ENCODE assay signal across 5 cellular contexts in genomic region chr5:126555101-126555500, GRCh38. TPM values are rescaled to one million over a fixed set of nuclear protein-coding genes. Genes with fewer than 3 reads are reported as not detected.
DNase-seq lines count a peak whose midpoint lies in the region; ATAC-seq, FAIRE-seq and TF ChIP-seq lines count a peak whose summit lies in the region.
"Not testable (repeated sequence)": the region's sequence is repeated elsewhere in the genome, so short reads cannot be mapped to it uniquely, and the experiment has no call there.

No MANE protein-coding gene starts in this region.

- H3K9ac ChIP-seq in K562 (ENCODE audit: insufficient read depth in 1 of 2, low read depth in 2 of 2, low read length in 2 of 2); neuronal stem cell (ENCODE audit: low read depth, low read length, poor library complexity): not testable (repeated sequence)

- not testable (repeated sequence) for H3K9me3 Mint-ChIP-seq in glutamatergic neuron (ENCODE audit: unreplicated experiment)

- not testable (repeated sequence) for H3K27me3 Mint-ChIP-seq in glutamatergic neuron (ENCODE audit: unreplicated experiment)

- in situ Hi-C loops in K562 (cut with MboI), result not testable (repeated sequence)

- H4K91ac ChIP-seq in neuronal stem cell (ENCODE audit: low read depth, low read length, poor library complexity), result not testable (repeated sequence)

- TF ChIP-seq CTCF in OCI-LY7 (conservative IDR thresholded peaks at IDR 0.05; ENCODE audit: low read length); K562 (IDR thresholded peaks at IDR 0.05 in 2 of 3, conservative IDR thresholded peaks at IDR 0.05 in 1 of 3; ENCODE audit: insufficient read depth in 2 of 3, low read depth in 1 of 3, low read length in 3 of 3); glutamatergic neuron (IDR thresholded peaks at IDR 0.05; ENCODE audit: partially characterized antibody, unreplicated experiment): not testable (repeated sequence)

- H3K18ac ChIP-seq in neuronal stem cell (ENCODE audit: low read length), result not testable (repeated sequence)

- not testable (repeated sequence) for H2AK5ac ChIP-seq in neuronal stem cell (ENCODE audit: low read depth, low read length)

- not testable (repeated sequence) for H3K14ac ChIP-seq in neuronal stem cell (ENCODE audit: low read length)

- peak overlapping the region; percentile 60 for H3K27ac ChIP-seq in OCI-LY7 (ENCODE audit: low read depth, low read length, poor library complexity, severe bottlenecking)
- not testable (repeated sequence) for H3K27ac ChIP-seq in K562 (ENCODE audit: extremely low read depth, low read depth, low read length); neuronal stem cell (replicated peaks; ENCODE audit: low read length)

- not testable (repeated sequence) for H3K4me3 ChIP-seq in OCI-LY7 (ENCODE audit: low read depth, low read length, poor library complexity, severe bottlenecking); K562; neuronal stem cell (ENCODE audit: low read length in 2 of 2)

- H3K4me2 ChIP-seq in OCI-LY7 (ENCODE audit: low read length), result peak overlapping the region; percentile 43
- H3K4me2 ChIP-seq in K562 (ENCODE audit: insufficient read depth, low read length); neuronal stem cell (ENCODE audit: insufficient read depth, low read length, poor library complexity, severe bottlenecking): not testable (repeated sequence)

- not testable (repeated sequence) for H2BK5ac ChIP-seq in neuronal stem cell (ENCODE audit: low read length)

- CTCF ChIA-PET in OCI-LY7 (lab: Charles Lee; ENCODE audit: unreplicated experiment), result not testable (repeated sequence)
- CTCF ChIA-PET in K562 (lab: Yijun Ruan, JAX; ENCODE audit: low intra/inter-chr PET ratio), result interaction anchor here (0.5 kb wide), 1 partner anchor 268 kb away, joined by 4 read pairs; no protein-coding TSS in a partner anchor

- H2AFZ ChIP-seq in OCI-LY7 (ENCODE audit: low read length) (peak overlapping the region; percentile 35; the same call in 1 of the 2 replicates), K562 (ENCODE audit: low read depth, low read length) (0 out of 2 replicates have a peak overlapping the region, but pooled peaks have one; percentile 14)
- not testable (repeated sequence) for H2AFZ ChIP-seq in neuronal stem cell (ENCODE audit: low read length)

- H3K23ac ChIP-seq in neuronal stem cell (ENCODE audit: low read depth, low read length, poor library complexity), result not testable (repeated sequence)

- not testable (repeated sequence) for H2BK15ac ChIP-seq in neuronal stem cell (ENCODE audit: low read length)

- 7% methylated on average over 9 of the region's 9 CpGs for WGBS in K562 (ENCODE audit: insufficient coverage, low coverage, missing lambda C conversion rate)
- WGBS in neuronal stem cell (ENCODE audit: extremely low coverage in 2 of 2, insufficient read length in 2 of 2, insufficient replicate concordance in 1 of 2), 2 donors, result no CpG with 5 or more reads among the region's 9 CpGs

- POLR2A ChIA-PET in OCI-LY7 (lab: Charles Lee), result not testable (repeated sequence)
- POLR2A ChIA-PET in K562 (lab: Yijun Ruan, JAX), result interaction anchor here (0.6 kb wide), 1 partner anchor 151 kb away, joined by 3 read pairs; no protein-coding TSS in a partner anchor

- DNase-seq in OCI-LY7 (ENCODE audit: low spot score), result peak; percentile 57
- peak; percentile 29 for DNase-seq in activated CD8-positive, alpha-beta memory T cell treated with anti-CD3 and anti-CD28 coated beads, Interleukin-2, amount 50 U/mL, for 48 hours
- not testable (repeated sequence) for DNase-seq in K562 (ENCODE audit: extremely low read depth in 1 of 4, low spot score in 3 of 4); glutamatergic neuron; neuronal stem cell (ENCODE audit: low spot score)

- H3K9me2 ChIP-seq in OCI-LY7 (ENCODE audit: insufficient read depth, low read length), result not testable (repeated sequence)

- not testable (repeated sequence) for H3K9me1 ChIP-seq in K562 (ENCODE audit: control insufficient read depth, insufficient read depth, low read length)

- not testable (repeated sequence) for FAIRE-seq in K562 (lab: Jason Lieb, UNC)

- not testable (repeated sequence) for ATAC-seq in K562

- H3K4me1 Mint-ChIP-seq in glutamatergic neuron (ENCODE audit: low read depth, unreplicated experiment), result not testable (repeated sequence)

- TF ChIP-seq POLR2A in K562 (conservative IDR thresholded peaks at IDR 0.05), result not testable (repeated sequence)

- H3K9me3 ChIP-seq in OCI-LY7 (ENCODE audit: low read length); K562 (replicated peaks; ENCODE audit: control insufficient read depth, insufficient read depth, low read depth, low read length); neuronal stem cell (replicated peaks in 1 of 2; ENCODE audit: control insufficient read depth in 2 of 2, insufficient read depth in 1 of 2, low read depth in 1 of 2, low read length in 2 of 2): not testable (repeated sequence)

- not testable (repeated sequence) for H3K36me3 Mint-ChIP-seq in glutamatergic neuron (ENCODE audit: unreplicated experiment)

- TF ChIP-seq EP300 in K562 (IDR thresholded peaks at IDR 0.05; ENCODE audit: low read length), result not testable (repeated sequence)

- H2BK120ac ChIP-seq in neuronal stem cell (ENCODE audit: low read depth, low read length), result peak overlapping the region; percentile 67

- H4K20me1 ChIP-seq in OCI-LY7 (ENCODE audit: insufficient read depth, low read length); K562 (replicated peaks; ENCODE audit: control insufficient read depth, insufficient read depth, low read length): not testable (repeated sequence)

- H3K4me3 Mint-ChIP-seq in glutamatergic neuron (ENCODE audit: unreplicated experiment), result not testable (repeated sequence)

- peak overlapping the region; percentile 23 for H3K27ac Mint-ChIP-seq in glutamatergic neuron (ENCODE audit: unreplicated experiment)

- BruUV-seq in OCI-LY7 (replicated peaks; lab: Mats Ljungman, UMichigan); K562 (replicated peaks; lab: Mats Ljungman, UMichigan): not testable (repeated sequence)

- H3K79me2 ChIP-seq in OCI-LY7 (ENCODE audit: insufficient read depth, low read depth, low read length); K562 (ENCODE audit: control insufficient read depth, insufficient read depth, low read length): not testable (repeated sequence)

- not testable (repeated sequence) for TF ChIP-seq RAD21 in K562 (CRISPR knock-in tag; conservative IDR thresholded peaks at IDR 0.05 in 1 of 2, IDR thresholded peaks at IDR 0.05 in 1 of 2)

- H3K36me3 ChIP-seq in OCI-LY7 (ENCODE audit: insufficient read depth, low read length); K562 (ENCODE audit: control insufficient read depth, insufficient read depth, low read length): not testable (repeated sequence)
- peaks cover 33 to 99% of the 10 kb centered on the region in 2 donors for H3K36me3 ChIP-seq in neuronal stem cell (replicated peaks in 1 of 2; ENCODE audit: control insufficient read depth in 2 of 2, insufficient read depth in 2 of 2, low read length in 2 of 2)

- peaks cover 18% of the 10 kb centered on the region for H3K4me1 ChIP-seq in OCI-LY7 (ENCODE audit: insufficient read depth, low read length, poor library complexity, severe bottlenecking)
- H3K4me1 ChIP-seq in K562 (replicated peaks in 1 of 2; ENCODE audit: control insufficient read depth in 2 of 2, insufficient read depth in 2 of 2, low read length in 2 of 2); neuronal stem cell (ENCODE audit: control insufficient read depth in 2 of 2, insufficient read depth in 1 of 2, low read depth in 1 of 2, low read length in 2 of 2): not testable (repeated sequence)

- H4K8ac ChIP-seq in neuronal stem cell (ENCODE audit: low read depth, low read length), result not testable (repeated sequence)

- H3K4ac ChIP-seq in neuronal stem cell (ENCODE audit: low read length), result not testable (repeated sequence)

- not testable (repeated sequence) for H3K79me1 ChIP-seq in neuronal stem cell (ENCODE audit: low read depth, low read length)

- H3K27me3 ChIP-seq in K562 (ENCODE audit: control insufficient read depth in 2 of 2, insufficient read depth in 2 of 2, low read length in 2 of 2); neuronal stem cell (ENCODE audit: control insufficient read depth in 3 of 3, insufficient read depth in 3 of 3, low read depth in 1 of 3, low read length in 3 of 3): not testable (repeated sequence)

- intact Hi-C loops in OCI-LY7 (cut with micrococcal nuclease; ENCODE audit: unreplicated experiment); K562 (cut with micrococcal nuclease): not testable (repeated sequence)

- not testable (repeated sequence) for H2BK12ac ChIP-seq in neuronal stem cell (ENCODE audit: low read length)

RNA-seq across cellular contexts. Expression of gene ALDH7A1, which starts 39.9 kb away (rescaled TPM):
- not detected in 2 replicates for total RNA-seq in OCI-LY7 (2014; rRNA removed; shearing (Covaris generic))
- not detected in 2 replicates for total RNA-seq in OCI-LY7 (2022)
- not detected in 2 replicates for total RNA-seq in K562 (2011; cell fraction: chromatin; rRNA removed; ENCODE audit: low replicate concordance)
- not detected in 2 replicates for total RNA-seq in K562 (2011; cell fraction: nucleolus; rRNA removed)
- 0.15 TPM in 1 of 2 replicates, not detected in the other for total RNA-seq in K562 (2011; cell fraction: nucleoplasm; rRNA removed)
- total RNA-seq in K562 (2014; rRNA removed), result not detected in 2 replicates
- total RNA-seq in K562 (2014; rRNA removed; fragmentation: Illumina TruSeq; extraction: Trizol), result not detected in 2 replicates
- total RNA-seq in K562 (2015; rRNA removed; fragmentation: Illumina TruSeq; extraction: Trizol), result not detected in 2 replicates
- total RNA-seq in K562 (2021), result 0.38 and 0.49 TPM in 2 replicates
- polyA plus RNA-seq in K562 (2011; rRNA removed), result 0.04 TPM in 1 of 2 replicates, not detected in the other
- polyA plus RNA-seq in K562 (2011; cell fraction: cytosol; rRNA removed), result not detected in 2 replicates
- not detected in 2 replicates for polyA plus RNA-seq in K562 (2011; cell fraction: nucleus; rRNA removed)
- 0.16 TPM in 1 of 2 replicates, not detected in the other for polyA plus RNA-seq in K562 (2012)
- not detected in 2 replicates for polyA plus RNA-seq in K562 (2014; fragmentation: Illumina TruSeq; extraction: Trizol)
- not detected for polyA plus RNA-seq in K562 (2014; fragmentation: Nextera tagmentation; extraction: Ambion mirVana)
- polyA plus RNA-seq in K562 (2014; rRNA removed), result not detected in 2 replicates
- not detected in 2 replicates for polyA minus RNA-seq in K562 (2011; rRNA and poly(A)+ RNA removed)
- polyA minus RNA-seq in K562 (2011; cell fraction: cytosol; rRNA and poly(A)+ RNA removed), result not detected in 2 replicates
- 0.67 TPM in 1 of 2 replicates, not detected in the other for polyA minus RNA-seq in K562 (2011; cell fraction: nucleus; rRNA and poly(A)+ RNA removed)
- total RNA-seq in glutamatergic neuron (ENCODE audit: unreplicated experiment), result 85.9 TPM
- 126 TPM for polyA plus RNA-seq in neuronal stem cell (2013, experiment 1 of 2)
- polyA plus RNA-seq in neuronal stem cell (2013, experiment 2 of 2), result 128 TPM

RNA-seq across cellular contexts. Expression of gene PHAX, which starts 45.6 kb away (rescaled TPM):
- total RNA-seq in OCI-LY7 (2014; rRNA removed; shearing (Covaris generic)), result 73.8 and 89.7 TPM in 2 replicates
- total RNA-seq in OCI-LY7 (2022), result 113 and 128 TPM in 2 replicates
- 37.3 and 64.3 TPM in 2 replicates for total RNA-seq in K562 (2011; cell fraction: chromatin; rRNA removed; ENCODE audit: low replicate concordance)
- total RNA-seq in K562 (2011; cell fraction: nucleolus; rRNA removed), result 28.2 and 28.4 TPM in 2 replicates
- 17.1 and 29.6 TPM in 2 replicates for total RNA-seq in K562 (2011; cell fraction: nucleoplasm; rRNA removed)
- 20.2 and 24.9 TPM in 2 replicates for total RNA-seq in K562 (2014; rRNA removed)
- 46.8 and 55.3 TPM in 2 replicates for total RNA-seq in K562 (2014; rRNA removed; fragmentation: Illumina TruSeq; extraction: Trizol)
- total RNA-seq in K562 (2015; rRNA removed; fragmentation: Illumina TruSeq; extraction: Trizol), result 46.9 and 47.5 TPM in 2 replicates
- 25.8 and 26.1 TPM in 2 replicates for total RNA-seq in K562 (2021)
- 20.1 and 33.4 TPM in 2 replicates for polyA plus RNA-seq in K562 (2011; rRNA removed)
- 18.0 and 26.0 TPM in 2 replicates for polyA plus RNA-seq in K562 (2011; cell fraction: cytosol; rRNA removed)
- 5.1 and 5.3 TPM in 2 replicates for polyA plus RNA-seq in K562 (2011; cell fraction: nucleus; rRNA removed)
- 18.9 and 32.2 TPM in 2 replicates for polyA plus RNA-seq in K562 (2012)
- 37.7 and 43.5 TPM in 2 replicates for polyA plus RNA-seq in K562 (2014; fragmentation: Illumina TruSeq; extraction: Trizol)
- polyA plus RNA-seq in K562 (2014; fragmentation: Nextera tagmentation; extraction: Ambion mirVana), result 10 to 100 TPM; 56.1 to 59.8 TPM
- 27.7 and 35.1 TPM in 2 replicates for polyA plus RNA-seq in K562 (2014; rRNA removed)
- polyA minus RNA-seq in K562 (2011; rRNA and poly(A)+ RNA removed), result 58.4 and 72.4 TPM in 2 replicates
- polyA minus RNA-seq in K562 (2011; cell fraction: cytosol; rRNA and poly(A)+ RNA removed), result 7.6 and 18.0 TPM in 2 replicates
- 10.2 and 20.2 TPM in 2 replicates for polyA minus RNA-seq in K562 (2011; cell fraction: nucleus; rRNA and poly(A)+ RNA removed)
- total RNA-seq in glutamatergic neuron (ENCODE audit: unreplicated experiment), result 41.1 TPM
- polyA plus RNA-seq in neuronal stem cell (2013, experiment 1 of 2), result 26.4 TPM
- 26.2 TPM for polyA plus RNA-seq in neuronal stem cell (2013, experiment 2 of 2)

Comparison
In these comparisons a context has a peak if more than half of its experiments do, and no peak if none do; other contexts are left out.
1. RNA of gene ALDH7A1, which starts 39.9 kb away (total RNA-seq): 85.9 TPM in glutamatergic neuron (single experiment); not detected in OCI-LY7 and 0.15 to 0.49 TPM in K562; every median in the first group is over 10 times any median in the second.